8 cellular contexts compared by ENCODE assay signal in genomic region chr19:11261431-11261901, GRCh38. TPM values are rescaled to one million over a fixed set of nuclear protein-coding genes. Genes with fewer than 3 reads are reported as not detected.
DNase-seq lines count a peak whose midpoint lies in the region; TF ChIP-seq lines count a peak whose summit lies in the region.

No MANE protein-coding gene starts in this region.

- no peak overlapping the region for H3K27ac ChIP-seq in DOHH2 (ENCODE audit: low read depth, low read length)
- H3K27ac ChIP-seq in SU-DHL-6 (ENCODE audit: low read depth, low read length) = no peak overlapping the region
- peak overlapping the region; percentile 79 to 86 for H3K27ac ChIP-seq in prostate gland

- H4K20me1 ChIP-seq in DOHH2 (ENCODE audit: control insufficient read depth, insufficient read depth, low read depth, low read length) = no peaks in the 10 kb centered on the region
- H4K20me1 ChIP-seq in SU-DHL-6 (ENCODE audit: low read depth, low read length) = no peaks in the 10 kb centered on the region

- H3K4me1 ChIP-seq in DOHH2 (ENCODE audit: control insufficient read depth, low read length) (peaks cover 40% of the 10 kb centered on the region), prostate gland (replicated peaks) (no peaks in the 10 kb centered on the region)

- peaks cover 7% of the 10 kb centered on the region for H3K79me2 ChIP-seq in DOHH2 (ENCODE audit: control insufficient read depth, low read length)
- no peaks in the 10 kb centered on the region for H3K79me2 ChIP-seq in SU-DHL-6 (ENCODE audit: insufficient read depth, low read length)

- no peak for TF ChIP-seq CTCF in DOHH2 (IDR thresholded peaks at IDR 0.05; ENCODE audit: low read depth, low read length, poor library complexity, severe bottlenecking)
- no peak for TF ChIP-seq CTCF in SU-DHL-6 (IDR thresholded peaks at IDR 0.05; ENCODE audit: insufficient read depth, low read length, poor library complexity, severe bottlenecking)
- no peak for TF ChIP-seq CTCF in glutamatergic neuron (IDR thresholded peaks at IDR 0.05; ENCODE audit: partially characterized antibody, unreplicated experiment)
- TF ChIP-seq CTCF in prostate gland (IDR thresholded peaks at IDR 0.05) = no peak

- peaks cover 5% of the 10 kb centered on the region; the same call in 1 of the 2 replicates for H3F3A ChIP-seq in DOHH2 (ENCODE audit: control insufficient read depth, insufficient read depth)
- no peaks in the 10 kb centered on the region for H3F3A ChIP-seq in SU-DHL-6 (ENCODE audit: insufficient read depth)

- H3K36me3 Mint-ChIP-seq in glutamatergic neuron (ENCODE audit: unreplicated experiment) = no peaks in the 10 kb centered on the region

- peaks cover 10% of the 10 kb centered on the region for H3K27me3 Mint-ChIP-seq in glutamatergic neuron (ENCODE audit: unreplicated experiment)

- peak overlapping the region; percentile 64; the same call in 1 of the 2 replicates for H3K9ac ChIP-seq in SU-DHL-6 (ENCODE audit: low read length)

- H3K4me3 Mint-ChIP-seq in glutamatergic neuron (ENCODE audit: unreplicated experiment) = peak overlapping the region; percentile 82

- no peaks in the 10 kb centered on the region for H3K36me3 ChIP-seq in DOHH2 (ENCODE audit: control insufficient read depth, low read length)
- H3K36me3 ChIP-seq in SU-DHL-6 (ENCODE audit: low read length) = no peaks in the 10 kb centered on the region
- no peaks in the 10 kb centered on the region for H3K36me3 ChIP-seq in prostate gland

- H3K9me2 ChIP-seq in DOHH2 (replicated peaks; ENCODE audit: control insufficient read depth, low read length) (no peaks in the 10 kb centered on the region), SU-DHL-6 (replicated peaks; ENCODE audit: insufficient read depth, low read length) (no peaks in the 10 kb centered on the region)

- WGBS in prostate gland = 30% methylated on average over 16 of the region's 16 CpGs

- H3K27ac Mint-ChIP-seq in glutamatergic neuron (ENCODE audit: unreplicated experiment) = peak overlapping the region; percentile 94

- intact Hi-C loops in prostate gland (cut with DNase I) = no loop called here

- peak; percentile 83 for DNase-seq in glutamatergic neuron
- DNase-seq in prostate gland (ENCODE audit: low spot score) = no peak
- no peak for DNase-seq in NCI-H1417 treated with DMSO at 0.1 percent for 48 hours (lab: John Stamatoyannopoulos, UW)
- no peak for DNase-seq in stimulated activated CD4-positive, alpha-beta T cell treated with anti-CD3 and anti-CD28 coated beads, Interleukin-15, amount 100 ng/mL, for 24 hours
- no peak for DNase-seq in GOT3 (lab: John Stamatoyannopoulos, UW)
- DNase-seq in dermis blood vessel endothelial cell = no peak

- H3K4me3 ChIP-seq in DOHH2 (ENCODE audit: low read length) = peak overlapping the region; percentile 86
- peak overlapping the region; percentile 84 for H3K4me3 ChIP-seq in SU-DHL-6 (ENCODE audit: insufficient read depth, low read length, poor library complexity, severe bottlenecking)
- peak overlapping the region; percentile 93 to 97 for H3K4me3 ChIP-seq in prostate gland

- peaks cover 2% of the 10 kb centered on the region for H3K4me1 Mint-ChIP-seq in glutamatergic neuron (ENCODE audit: low read depth, unreplicated experiment)

- H3K27me3 ChIP-seq in DOHH2 (ENCODE audit: control insufficient read depth, low read length) (no peaks in the 10 kb centered on the region), SU-DHL-6 (ENCODE audit: low read length) (no peaks in the 10 kb centered on the region), prostate gland (replicated peaks; ENCODE audit: insufficient read depth) (no peaks in the 10 kb centered on the region)

- TF ChIP-seq POLR2A in prostate gland (IDR thresholded peaks at IDR 0.05) = no peak

- H2AFZ ChIP-seq in SU-DHL-6 (ENCODE audit: low read depth, low read length, severe bottlenecking) = no peak overlapping the region

- H3K4me2 ChIP-seq in DOHH2 (ENCODE audit: low read length) (peak overlapping the region; percentile 96), SU-DHL-6 (ENCODE audit: low read depth, low read length, poor library complexity, severe bottlenecking) (peak overlapping the region; percentile 86)

- H3K9me3 Mint-ChIP-seq in glutamatergic neuron (ENCODE audit: unreplicated experiment) = peaks cover 11% of the 10 kb centered on the region

- H3K9me3 ChIP-seq in DOHH2 (ENCODE audit: control insufficient read depth, insufficient read depth, low read length) = no peaks in the 10 kb centered on the region
- H3K9me3 ChIP-seq in SU-DHL-6 (ENCODE audit: insufficient read depth, low read length) = no peaks in the 10 kb centered on the region
- H3K9me3 ChIP-seq in prostate gland = no peaks in the 10 kb centered on the region

RNA-seq across cellular contexts. Expression of gene DOCK6, which starts 0.9 kb away (rescaled TPM):
- 260 TPM for total RNA-seq in glutamatergic neuron (ENCODE audit: unreplicated experiment)
- 10 to 100 TPM; 21.6 to 38.7 TPM for total RNA-seq in prostate gland
- total RNA-seq in dermis blood vessel endothelial cell = 95.3 and 184 TPM in 2 replicates

RNA-seq across cellular contexts. Expression of gene ANGPTL8, which starts 22.0 kb away (rescaled TPM):
- total RNA-seq in glutamatergic neuron (ENCODE audit: unreplicated experiment) (not detected), prostate gland (not detected), dermis blood vessel endothelial cell (not detected in 2 replicates)

RNA-seq across cellular contexts. Expression of gene TSPAN16, which starts 34.5 kb away (rescaled TPM):
- total RNA-seq in glutamatergic neuron (ENCODE audit: unreplicated experiment) (not detected), prostate gland (1 to 10 TPM in 1 of 2 donors, not detected in 1; 4.2 TPM), dermis blood vessel endothelial cell (not detected in 2 replicates)

Comparison
In these comparisons a context has a peak if more than half of its experiments do, and no peak if none do; other contexts are left out.
1. H3K27ac ChIP-seq: peak in prostate gland (2 of 2); none in DOHH2 (single experiment) and SU-DHL-6 (single experiment).
2. Peak in every context shown above with its lines, with median percentiles within 50 percentile points of each other: H3K4me3 ChIP-seq.